ENCODE assay signal across 12 cellular contexts in the genomic region with DNA sequence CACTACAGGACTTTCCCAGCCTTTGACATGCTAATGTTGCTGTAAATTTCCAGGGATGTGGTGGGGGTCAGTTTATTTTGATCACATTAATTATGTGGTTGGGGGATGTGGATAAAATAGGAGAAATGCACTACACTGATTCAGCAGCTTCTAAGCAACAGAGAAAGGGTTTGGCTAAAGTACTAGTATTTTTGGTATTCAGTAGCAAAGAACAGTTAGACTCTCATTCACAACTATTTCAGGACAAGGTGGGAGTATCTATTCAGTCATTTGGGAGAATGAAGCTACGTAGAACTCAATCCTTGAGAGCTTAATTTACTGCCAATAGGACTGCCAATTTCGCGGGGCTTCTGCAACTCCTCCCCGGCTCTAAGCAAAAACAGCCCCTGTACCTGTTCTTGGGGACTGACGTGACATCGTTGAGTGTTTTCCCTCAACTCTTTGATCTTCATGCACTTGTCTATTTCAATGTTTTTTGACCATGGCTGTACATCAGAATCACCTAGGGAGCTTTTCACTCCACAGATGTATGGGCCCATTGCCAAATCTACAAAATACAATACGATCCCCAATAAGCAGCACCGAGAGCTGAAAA.
DNase-seq lines count a peak whose midpoint lies in the region; ATAC-seq and TF ChIP-seq lines count a peak whose summit lies in the region.
"Had no signal": no experiment of that assay in that cellular context is flagged by ENCODE, and none has a peak within 500 bp of the region (broad histone marks: within the 10 kb centered on the region; RNA-seq: fewer than 3 reads in every experiment).

No MANE protein-coding gene starts in this region.

- no peaks in the 10 kb centered on the region for H3K27me3 Mint-ChIP-seq in activated naive CD8-positive, alpha-beta T cell treated with anti-CD3 and anti-CD28 coated beads for 36 hours

- H3K4me3 Mint-ChIP-seq in activated naive CD8-positive, alpha-beta T cell treated with anti-CD3 and anti-CD28 coated beads for 36 hours = peak overlapping the region; percentile 77

- H3K27ac Mint-ChIP-seq in activated naive CD8-positive, alpha-beta T cell treated with anti-CD3 and anti-CD28 coated beads for 36 hours = peak overlapping the region; percentile 93

- no peak for TF ChIP-seq RAD21 in liver (IDR thresholded peaks at IDR 0.05)

- H3K36me3 ChIP-seq in HEK293 (ENCODE audit: control insufficient read depth in 2 of 2, insufficient read depth in 1 of 2, low read length in 2 of 2) (no peaks in the 10 kb centered on the region), liver (ENCODE audit: control insufficient read depth in 4 of 4, insufficient read depth in 3 of 4, low read depth in 1 of 4, low read length in 3 of 4) (no peaks in the 10 kb centered on the region)

- no peak for DNase-seq in AG04450 (ENCODE audit: low read depth, low spot score)
- DNase-seq in activated naive CD8-positive, alpha-beta T cell treated with anti-CD3 and anti-CD28 coated beads for 36 hours = no peak
- no peak for DNase-seq in UCSD-AML1 (lab: John Stamatoyannopoulos, UW; ENCODE audit: unreplicated experiment)
- DNase-seq in GDM1 (lab: John Stamatoyannopoulos, UW) = no peak
- DNase-seq: DMS153, H7, left colon, T-helper 9 cell had no signal

- H3K9me3 ChIP-seq in AG04450 (ENCODE audit: control insufficient read depth, insufficient read depth, low read length) (no peaks in the 10 kb centered on the region), HEK293 (ENCODE audit: control insufficient read depth, insufficient read depth, low read depth, low read length) (no peaks in the 10 kb centered on the region), liver (ENCODE audit: control insufficient read depth in 4 of 4, low read length in 3 of 4) (no peaks in the 10 kb centered on the region)

- H3K27me3 ChIP-seq in AG04450 (ENCODE audit: control insufficient read depth, insufficient read depth, low read length) = no peaks in the 10 kb centered on the region
- no peaks in the 10 kb centered on the region for H3K27me3 ChIP-seq in liver (ENCODE audit: control insufficient read depth in 4 of 4, insufficient read depth in 4 of 4, low read length in 3 of 4)

- TF ChIP-seq CTCF in AG04450 (IDR thresholded peaks at IDR 0.05; ENCODE audit: low read depth, low read length) (no peak), HEK293 (tag by site-specific recombination; IDR thresholded peaks at IDR 0.05) (no peak), liver (IDR thresholded peaks at IDR 0.05; ENCODE audit: low read depth, low read length, missing input control) (no peak)

- CTCF ChIA-PET in AG04450 (lab: Charles Lee) (interaction anchor here (0.7 to 4.8 kb wide), 8 partner anchors 73 to 587 kb away, joined by 3 to 27 read pairs (median 4); a partner anchor contains a TSS), HEK293 (lab: Yijun Ruan, JAX) (interaction anchor here (0.5 to 1.9 kb wide), 10 partner anchors 11 to 725 kb away, joined by 3 to 17 read pairs (median 3); no protein-coding TSS in a partner anchor)

- ATAC-seq in GM21825 (IDR thresholded peaks at IDR 0.05; ENCODE audit: unreplicated experiment) (no peak), HG03139 (IDR thresholded peaks at IDR 0.05; ENCODE audit: unreplicated experiment) (no peak)

- H3K36me3 Mint-ChIP-seq in activated naive CD8-positive, alpha-beta T cell treated with anti-CD3 and anti-CD28 coated beads for 36 hours = no peaks in the 10 kb centered on the region

- no peaks in the 10 kb centered on the region for H3K9me3 Mint-ChIP-seq in activated naive CD8-positive, alpha-beta T cell treated with anti-CD3 and anti-CD28 coated beads for 36 hours

- H3K27ac ChIP-seq in AG04450 (ENCODE audit: low read depth, low read length) (peak overlapping the region; percentile 32), HEK293 (ENCODE audit: extremely low read depth, low read depth, low read length) (no peak overlapping the region), liver (ENCODE audit: low read depth in 1 of 2, low read length in 2 of 2) (peak overlapping the region; percentile 63 to 79)

- H3K4me1 ChIP-seq in HEK293 (ENCODE audit: control insufficient read depth, insufficient read depth, low read length) (peaks cover 14% of the 10 kb centered on the region), liver (ENCODE audit: control insufficient read depth in 4 of 4, insufficient read depth in 4 of 4, low read length in 3 of 4) (peaks cover 7 to 49% (median 28%) of the 10 kb centered on the region in 4 donors)

- H3K4me3 ChIP-seq in AG04450 (ENCODE audit: low read depth, low read length) (no peak overlapping the region), HEK293 (ENCODE audit: low read depth, low read length) (no peak overlapping the region), liver (ENCODE audit: low read depth in 1 of 3, low read length in 3 of 3) (no peak overlapping the region)

- peak overlapping the region; percentile 1 to 63 for H3K9ac ChIP-seq in liver (ENCODE audit: low read depth in 1 of 2, low read length in 2 of 2)

- POLR2A ChIA-PET in AG04450 (lab: Yijun Ruan, JAX) = no interaction called here
- POLR2A ChIA-PET in HEK293 (lab: Yijun Ruan, JAX) = interaction anchor here (1.0 kb wide), 1 partner anchor 98 kb away, joined by 3 read pairs; no protein-coding TSS in a partner anchor

- H3K4me1 Mint-ChIP-seq in activated naive CD8-positive, alpha-beta T cell treated with anti-CD3 and anti-CD28 coated beads for 36 hours = peaks cover 30% of the 10 kb centered on the region

- 77% methylated on average over 8 of the region's 8 CpGs for WGBS in liver

TF ChIP-seq in HEK293, 187 proteins besides CTCF, POLR2A, EP300 and RAD21:
- TF ChIP-seq, protein P1, sequence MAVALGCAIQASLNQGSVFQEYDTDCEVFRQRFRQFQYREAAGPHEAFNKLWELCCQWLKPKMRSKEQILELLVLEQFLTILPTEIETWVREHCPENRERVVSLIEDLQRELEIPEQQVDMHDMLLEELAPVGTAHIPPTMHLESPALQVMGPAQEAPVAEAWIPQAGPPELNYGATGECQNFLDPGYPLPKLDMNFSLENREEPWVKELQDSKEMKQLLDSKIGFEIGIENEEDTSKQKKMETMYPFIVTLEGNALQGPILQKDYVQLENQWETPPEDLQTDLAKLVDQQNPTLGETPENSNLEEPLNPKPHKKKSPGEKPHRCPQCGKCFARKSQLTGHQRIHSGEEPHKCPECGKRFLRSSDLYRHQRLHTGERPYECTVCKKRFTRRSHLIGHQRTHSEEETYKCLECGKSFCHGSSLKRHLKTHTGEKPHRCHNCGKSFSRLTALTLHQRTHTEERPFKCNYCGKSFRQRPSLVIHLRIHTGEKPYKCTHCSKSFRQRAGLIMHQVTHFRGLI (tag by site-specific recombination; IDR thresholded peaks at IDR 0.05) = peak; percentile 68; the same call in 1 of the 2 replicates
- TF ChIP-seq ZNF248 (tag by site-specific recombination; IDR thresholded peaks at IDR 0.05) (no peak), ZNF585B (tag by site-specific recombination; IDR thresholded peaks at IDR 0.05) (no peak)
TF ChIP-seq in HEK293: peak in this region for 1.

TF ChIP-seq in liver, 16 proteins besides CTCF, POLR2A, EP300 and RAD21 (continues in another document):
- no peak for TF ChIP-seq HNF4G (IDR thresholded peaks at IDR 0.05)
- TF ChIP-seq, protein P2, sequence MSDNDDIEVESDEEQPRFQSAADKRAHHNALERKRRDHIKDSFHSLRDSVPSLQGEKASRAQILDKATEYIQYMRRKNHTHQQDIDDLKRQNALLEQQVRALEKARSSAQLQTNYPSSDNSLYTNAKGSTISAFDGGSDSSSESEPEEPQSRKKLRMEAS (IDR thresholded peaks at IDR 0.05) = no peak
- TF ChIP-seq SP1 (IDR thresholded peaks at IDR 0.05) = no peak
- TF ChIP-seq, protein P3, sequence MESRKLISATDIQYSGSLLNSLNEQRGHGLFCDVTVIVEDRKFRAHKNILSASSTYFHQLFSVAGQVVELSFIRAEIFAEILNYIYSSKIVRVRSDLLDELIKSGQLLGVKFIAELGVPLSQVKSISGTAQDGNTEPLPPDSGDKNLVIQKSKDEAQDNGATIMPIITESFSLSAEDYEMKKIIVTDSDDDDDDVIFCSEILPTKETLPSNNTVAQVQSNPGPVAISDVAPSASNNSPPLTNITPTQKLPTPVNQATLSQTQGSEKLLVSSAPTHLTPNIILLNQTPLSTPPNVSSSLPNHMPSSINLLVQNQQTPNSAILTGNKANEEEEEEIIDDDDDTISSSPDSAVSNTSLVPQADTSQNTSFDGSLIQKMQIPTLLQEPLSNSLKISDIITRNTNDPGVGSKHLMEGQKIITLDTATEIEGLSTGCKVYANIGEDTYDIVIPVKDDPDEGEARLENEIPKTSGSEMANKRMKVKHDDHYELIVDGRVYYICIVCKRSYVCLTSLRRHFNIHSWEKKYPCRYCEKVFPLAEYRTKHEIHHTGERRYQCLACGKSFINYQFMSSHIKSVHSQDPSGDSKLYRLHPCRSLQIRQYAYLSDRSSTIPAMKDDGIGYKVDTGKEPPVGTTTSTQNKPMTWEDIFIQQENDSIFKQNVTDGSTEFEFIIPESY (IDR thresholded peaks at IDR 0.05) = no peak
- TF ChIP-seq RXRA (IDR thresholded peaks at IDR 0.05) = no peak
- TF ChIP-seq TAF1 (conservative IDR thresholded peaks at IDR 0.05) = no peak
- TF ChIP-seq HNF4A (conservative IDR thresholded peaks at IDR 0.05) = no peak
- TF ChIP-seq, protein P4, sequence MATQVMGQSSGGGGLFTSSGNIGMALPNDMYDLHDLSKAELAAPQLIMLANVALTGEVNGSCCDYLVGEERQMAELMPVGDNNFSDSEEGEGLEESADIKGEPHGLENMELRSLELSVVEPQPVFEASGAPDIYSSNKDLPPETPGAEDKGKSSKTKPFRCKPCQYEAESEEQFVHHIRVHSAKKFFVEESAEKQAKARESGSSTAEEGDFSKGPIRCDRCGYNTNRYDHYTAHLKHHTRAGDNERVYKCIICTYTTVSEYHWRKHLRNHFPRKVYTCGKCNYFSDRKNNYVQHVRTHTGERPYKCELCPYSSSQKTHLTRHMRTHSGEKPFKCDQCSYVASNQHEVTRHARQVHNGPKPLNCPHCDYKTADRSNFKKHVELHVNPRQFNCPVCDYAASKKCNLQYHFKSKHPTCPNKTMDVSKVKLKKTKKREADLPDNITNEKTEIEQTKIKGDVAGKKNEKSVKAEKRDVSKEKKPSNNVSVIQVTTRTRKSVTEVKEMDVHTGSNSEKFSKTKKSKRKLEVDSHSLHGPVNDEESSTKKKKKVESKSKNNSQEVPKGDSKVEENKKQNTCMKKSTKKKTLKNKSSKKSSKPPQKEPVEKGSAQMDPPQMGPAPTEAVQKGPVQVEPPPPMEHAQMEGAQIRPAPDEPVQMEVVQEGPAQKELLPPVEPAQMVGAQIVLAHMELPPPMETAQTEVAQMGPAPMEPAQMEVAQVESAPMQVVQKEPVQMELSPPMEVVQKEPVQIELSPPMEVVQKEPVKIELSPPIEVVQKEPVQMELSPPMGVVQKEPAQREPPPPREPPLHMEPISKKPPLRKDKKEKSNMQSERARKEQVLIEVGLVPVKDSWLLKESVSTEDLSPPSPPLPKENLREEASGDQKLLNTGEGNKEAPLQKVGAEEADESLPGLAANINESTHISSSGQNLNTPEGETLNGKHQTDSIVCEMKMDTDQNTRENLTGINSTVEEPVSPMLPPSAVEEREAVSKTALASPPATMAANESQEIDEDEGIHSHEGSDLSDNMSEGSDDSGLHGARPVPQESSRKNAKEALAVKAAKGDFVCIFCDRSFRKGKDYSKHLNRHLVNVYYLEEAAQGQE (IDR thresholded peaks at IDR 0.05) = no peak
- no peak for TF ChIP-seq NR2F2 (IDR thresholded peaks at IDR 0.05)
- TF ChIP-seq EGR1 (IDR thresholded peaks at IDR 0.05; ENCODE audit: low read depth in 2 of 2) = no peak
